12 cellular contexts compared by ENCODE assay signal in the genomic region with DNA sequence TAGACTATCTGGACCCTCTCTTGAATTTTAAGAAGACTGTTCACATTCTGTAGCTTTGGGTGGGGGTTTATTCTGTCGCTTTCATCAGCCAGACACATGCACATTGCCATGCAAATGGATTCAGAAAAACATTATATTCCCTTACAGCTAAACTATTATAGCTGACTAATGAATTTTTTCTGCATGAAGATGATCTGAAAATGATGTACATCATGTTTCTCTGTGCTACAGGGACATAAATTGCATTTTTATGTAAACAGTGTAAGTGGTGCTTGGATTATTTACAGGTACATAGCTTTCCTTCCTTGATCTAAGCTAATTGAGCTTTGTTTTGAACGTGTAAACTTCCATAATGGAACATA. TPM values are rescaled to one million over a fixed set of nuclear protein-coding genes. Genes with fewer than 3 reads are reported as not detected.
DNase-seq lines count a peak whose midpoint lies in the region; ATAC-seq, FAIRE-seq and TF ChIP-seq lines count a peak whose summit lies in the region.
"Had no signal": no experiment of that assay in that cellular context is flagged by ENCODE, and none has a peak within 500 bp of the region (broad histone marks: within the 10 kb centered on the region; RNA-seq: fewer than 3 reads in every experiment).

No MANE protein-coding gene starts in this region.

- TF ChIP-seq RAD21 in HepG2 (CRISPR knock-in tag; IDR thresholded peaks at IDR 0.05), result no peak

- TF ChIP-seq POLR2A in HepG2 (IDR thresholded peaks at IDR 0.05; ENCODE audit: insufficient read depth in 1 of 2, low read depth in 2 of 2, low read length in 2 of 2), result no peak

- in situ Hi-C loops in HepG2 (cut with HindIII; ENCODE audit: extremely low pct_ligation_motif_present, low pct_unique_long_range_greater_than_20kb), result loop anchor here (5.0 kb wide), 2 partner anchors 81 to 134 kb away; no protein-coding TSS in a partner anchor

- H3K27ac Mint-ChIP-seq in MCF 10A (ENCODE audit: low read depth, unreplicated experiment), result peak overlapping the region; percentile 98
- peak overlapping the region; percentile 78 for H3K27ac Mint-ChIP-seq in type B pancreatic cell
- H3K27ac Mint-ChIP-seq: activated naive CD8-positive, alpha-beta T cell had no signal

- no peak overlapping the region for H2AFZ ChIP-seq in HepG2 (ENCODE audit: low read length)

- no peak for ATAC-seq in HepG2
- no peak for ATAC-seq in HG03469 (IDR thresholded peaks at IDR 0.05; ENCODE audit: unreplicated experiment)

- H3K36me3 Mint-ChIP-seq in MCF 10A (ENCODE audit: insufficient read depth, unreplicated experiment) (peaks cover 13% of the 10 kb centered on the region), type B pancreatic cell (no peaks in the 10 kb centered on the region)
- H3K36me3 Mint-ChIP-seq: activated naive CD8-positive, alpha-beta T cell had no signal

- BruUV-seq in MCF 10A (replicated peaks; lab: Mats Ljungman, UMichigan), result no TSS peak
- no TSS peak for BruUV-seq in HepG2 (replicated peaks; lab: Mats Ljungman, UMichigan)

- H3K4me3 ChIP-seq in HepG2 (replicated peaks in 1 of 3; ENCODE audit: insufficient read depth in 1 of 3, low read depth in 2 of 3, low read length in 3 of 3), result peak overlapping the region; percentile 74 to 97 (median 77)
- no peak overlapping the region for H3K4me3 ChIP-seq in effector memory CD4-positive, alpha-beta T cell (ENCODE audit: insufficient read depth, low read depth, low read length, poor library complexity, severe bottlenecking)

- H3K79me2 ChIP-seq in HepG2 (ENCODE audit: insufficient read depth, low read length), result peaks cover 53% of the 10 kb centered on the region

- DNase-seq in NCI-H510A treated with DMSO at 0.1 percent for 48 hours (lab: John Stamatoyannopoulos, UW), result peak; percentile 41
- DNase-seq in NCI-H510A (lab: John Stamatoyannopoulos, UW), result no peak
- DNase-seq in MCF 10A (ENCODE audit: unreplicated experiment), result no peak
- DNase-seq in HepG2 (ENCODE audit: low spot score), result no peak
- DNase-seq in type B pancreatic cell (ENCODE audit: extremely low spot score, unreplicated experiment), result no peak
- DNase-seq in HTR-8/SVneo (ENCODE audit: insufficient read length, low spot score), result no peak
- DNase-seq in effector memory CD4-positive, alpha-beta T cell, result no peak
- DNase-seq: activated CD4-positive, alpha-beta T cell treated with anti-CD3 and anti-CD28 coated beads, Interleukin-2, amount 50 U/mL, for 1 hour; NCI-H1930; SIG-M5 had no signal

- no peaks in the 10 kb centered on the region; the same call in 1 of the 2 replicates for H4K20me1 ChIP-seq in HepG2 (ENCODE audit: insufficient read depth, low read length)

- H3K27ac ChIP-seq in HepG2 (ENCODE audit: extremely low read length, insufficient read depth, low read length), result peak overlapping the region; percentile 70
- no peak overlapping the region for H3K27ac ChIP-seq in effector memory CD4-positive, alpha-beta T cell (ENCODE audit: insufficient read depth, low read length, poor library complexity, severe bottlenecking)

- peak overlapping the region; percentile 83 for H3K4me3 Mint-ChIP-seq in MCF 10A (ENCODE audit: unreplicated experiment)
- H3K4me3 Mint-ChIP-seq in type B pancreatic cell, result peak overlapping the region; percentile 92

- H3K36me3 ChIP-seq in HepG2 (replicated peaks in 1 of 2; ENCODE audit: control insufficient read depth in 1 of 2, insufficient read depth in 2 of 2, low read length in 2 of 2), result no peaks in the 10 kb centered on the region
- no peaks in the 10 kb centered on the region for H3K36me3 ChIP-seq in effector memory CD4-positive, alpha-beta T cell (ENCODE audit: control insufficient read depth, insufficient read depth, low read length)

- TF ChIP-seq CTCF in MCF 10A (IDR thresholded peaks at IDR 0.05; ENCODE audit: unreplicated experiment) (no peak), HepG2 (CRISPR knock-in tag; IDR thresholded peaks at IDR 0.05) (no peak), type B pancreatic cell (conservative IDR thresholded peaks at IDR 0.05) (no peak)

- FAIRE-seq in HepG2 (lab: Jason Lieb, UNC) (no peak), HTR-8/SVneo (lab: Jason Lieb, UNC) (no peak)

- 17% methylated on average over 2 of the region's 2 CpGs for WGBS in HepG2 (ENCODE audit: low lambda C conversion rate)

- no peaks in the 10 kb centered on the region; a peak in 1 of 5 replicates for H3K27me3 ChIP-seq in HepG2 (ENCODE audit: control insufficient read depth in 1 of 2, insufficient read depth in 2 of 2, low read length in 2 of 2)
- peaks cover 10% of the 10 kb centered on the region for H3K27me3 ChIP-seq in effector memory CD4-positive, alpha-beta T cell (replicated peaks; ENCODE audit: control insufficient read depth, insufficient read depth, low read length, poor library complexity, severe bottlenecking)

- H3K27me3 Mint-ChIP-seq in MCF 10A (ENCODE audit: insufficient read depth, unreplicated experiment) (no peaks in the 10 kb centered on the region), type B pancreatic cell (peaks cover 36% of the 10 kb centered on the region)

- H3K4me1 ChIP-seq in HepG2 (ENCODE audit: insufficient read depth, low read length), result peaks cover 37% of the 10 kb centered on the region
- no peaks in the 10 kb centered on the region for H3K4me1 ChIP-seq in effector memory CD4-positive, alpha-beta T cell (ENCODE audit: control insufficient read depth, insufficient read depth, low read length, poor library complexity, severe bottlenecking)

- POLR2A ChIA-PET in MCF 10A (lab: Yijun Ruan, JAX), result interaction anchor here (0.5 to 12.1 kb wide), 36 partner anchors 9 to 463 kb away, joined by 3 to 362 read pairs (median 6); a partner anchor contains a TSS
- POLR2A ChIA-PET in HepG2 (lab: Yijun Ruan, JAX), result interaction anchor here (1.5 kb wide), 1 partner anchor 58 kb away, joined by 3 read pairs; no protein-coding TSS in a partner anchor

- no peaks in the 10 kb centered on the region for H3K9me3 ChIP-seq in HepG2 (ENCODE audit: low read length)
- H3K9me3 ChIP-seq in effector memory CD4-positive, alpha-beta T cell (ENCODE audit: control insufficient read depth, low read length), result no peaks in the 10 kb centered on the region

- H3K4me1 Mint-ChIP-seq in MCF 10A (ENCODE audit: insufficient read depth, unreplicated experiment), result peaks cover 30% of the 10 kb centered on the region
- peaks cover 22% of the 10 kb centered on the region for H3K4me1 Mint-ChIP-seq in type B pancreatic cell (ENCODE audit: unreplicated experiment)

- TF ChIP-seq EP300 in HepG2 (IDR thresholded peaks at IDR 0.05; ENCODE audit: low read depth in 2 of 2, low read length in 2 of 2), result no peak
- TF ChIP-seq EP300 in HepG2 (CRISPR knock-in tag; IDR thresholded peaks at IDR 0.05; ENCODE audit: borderline replicate concordance), result no peak

- intact Hi-C loops in MCF 10A (cut with micrococcal nuclease) (loop anchor here (2.0 to 5.0 kb wide), 5 partner anchors 35 to 416 kb away; no protein-coding TSS in a partner anchor), HepG2 (cut with micrococcal nuclease; ENCODE audit: unreplicated experiment) (loop anchor here (1.0 to 5.0 kb wide), 2 partner anchors 113 to 416 kb away; no protein-coding TSS in a partner anchor)

- H3K9me3 Mint-ChIP-seq in MCF 10A (ENCODE audit: unreplicated experiment) (no peaks in the 10 kb centered on the region), type B pancreatic cell (no peaks in the 10 kb centered on the region)

- peak overlapping the region; percentile 92 for H3K4me2 ChIP-seq in HepG2 (ENCODE audit: low read depth, low read length)

- peak overlapping the region; percentile 87; the same call in 1 of the 2 replicates for H3K9ac ChIP-seq in HepG2 (ENCODE audit: insufficient read depth, low read depth, low read length)

- CTCF ChIA-PET in MCF 10A (lab: Yijun Ruan, JAX) (interaction anchor here (0.6 to 7.7 kb wide), 16 partner anchors 16 to 223 kb away, joined by 3 to 62 read pairs (median 4); no protein-coding TSS in a partner anchor), HepG2 (lab: Yijun Ruan, JAX; ENCODE audit: low intra/inter-chr PET ratio, low total read pairs) (no interaction called here)

TF ChIP-seq in HepG2, 621 proteins besides CTCF, POLR2A, EP300 and RAD21:
- TF ChIP-seq MAFF (IDR thresholded peaks at IDR 0.05; ENCODE audit: low read depth, low read length) (peak; percentile 91), MAFK (conservative IDR thresholded peaks at IDR 0.05 in 1 of 2, IDR thresholded peaks at IDR 0.05 in 1 of 2; ENCODE audit: low read length in 2 of 2) (peak; percentile 89 to 94), MAFG (CRISPR knock-in tag; IDR thresholded peaks at IDR 0.05) (no peak)
- TF ChIP-seq, protein P1, sequence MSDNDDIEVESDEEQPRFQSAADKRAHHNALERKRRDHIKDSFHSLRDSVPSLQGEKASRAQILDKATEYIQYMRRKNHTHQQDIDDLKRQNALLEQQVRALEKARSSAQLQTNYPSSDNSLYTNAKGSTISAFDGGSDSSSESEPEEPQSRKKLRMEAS (IDR thresholded peaks at IDR 0.05), result no peak

RNA-seq across cellular contexts. Expression of a gene that starts 1.5 kb away (rescaled TPM):
- 129 and 154 TPM in 2 replicates for total RNA-seq in MCF 10A (2022)
- total RNA-seq in HepG2 (2016; rRNA removed; fragmentation: Illumina TruSeq; extraction: Trizol), result 23.3 and 31.5 TPM in 2 replicates
- total RNA-seq in HepG2 (2016; cell fraction: cytosol; rRNA removed; fragmentation: Illumina TruSeq; extraction: Trizol; ENCODE audit: low read depth), result 6.7 and 9.1 TPM in 2 replicates
- total RNA-seq in HepG2 (2016; cell fraction: insoluble cytoplasmic fraction; rRNA removed; fragmentation: Illumina TruSeq; extraction: Trizol), result 22.2 and 30.9 TPM in 2 replicates
- 13.5 and 13.7 TPM in 2 replicates for total RNA-seq in HepG2 (2016; cell fraction: membrane; rRNA removed; fragmentation: Illumina TruSeq; extraction: Trizol)
- 41.6 and 49.0 TPM in 2 replicates for total RNA-seq in HepG2 (2016; cell fraction: nucleus; rRNA removed; fragmentation: Illumina TruSeq; extraction: Trizol)
- polyA plus RNA-seq in HepG2 (2011; rRNA removed), result 20.4 and 21.8 TPM in 2 replicates
- polyA plus RNA-seq in HepG2 (2011; cell fraction: cytosol; rRNA removed), result 12.9 and 19.5 TPM in 2 replicates
- polyA plus RNA-seq in HepG2 (2011; cell fraction: nucleus; rRNA removed), result 10.0 and 10.1 TPM in 2 replicates
- polyA plus RNA-seq in HepG2 (2012), result 29.8 and 37.6 TPM in 2 replicates
- polyA plus RNA-seq in HepG2 (2016; cell fraction: cytosol; fragmentation: Illumina TruSeq; extraction: Trizol; ENCODE audit: low read depth), result 1.00 and 1.2 TPM in 2 replicates
- polyA plus RNA-seq in HepG2 (2016; cell fraction: insoluble cytoplasmic fraction; fragmentation: Illumina TruSeq; extraction: Trizol; ENCODE audit: low read depth), result 12.2 TPM in 2 replicates
- 2.8 and 2.9 TPM in 2 replicates for polyA plus RNA-seq in HepG2 (2016; cell fraction: membrane; fragmentation: Illumina TruSeq; extraction: Trizol; ENCODE audit: low read depth)
- polyA plus RNA-seq in HepG2 (2016; cell fraction: nucleus; fragmentation: Illumina TruSeq; extraction: Trizol; ENCODE audit: insufficient read depth, low read depth), result 21.5 and 22.5 TPM in 2 replicates
- polyA minus RNA-seq in HepG2 (2011; rRNA and poly(A)+ RNA removed; ENCODE audit: low replicate concordance), result 90.9 and 232 TPM in 2 replicates
- 55.1 and 63.9 TPM in 2 replicates for polyA minus RNA-seq in HepG2 (2011; cell fraction: cytosol; rRNA and poly(A)+ RNA removed)
- 75.3 and 92.4 TPM in 2 replicates for polyA minus RNA-seq in HepG2 (2011; cell fraction: nucleus; rRNA and poly(A)+ RNA removed)
- 34.2 and 49.1 TPM in 2 replicates for total RNA-seq in type B pancreatic cell (ENCODE audit: low replicate concordance)
